In genomic region chr11:66371627-66372415, GRCh38 we compare ENCODE assay signal across 8 cellular contexts. TPM values are rescaled to one million over a fixed set of nuclear protein-coding genes. Genes with fewer than 3 reads are reported as not detected.
DNase-seq lines count a peak whose midpoint lies in the region; ATAC-seq lines count a peak whose summit lies in the region.

Gene SLC29A2 (minus strand): TSS chr11:66371760. CDS start chr11:66371591, 169 bp downstream.

- H3K9me3 Mint-ChIP-seq in activated CD4-positive, alpha-beta memory T cell treated with anti-CD3 and anti-CD28 coated beads for 36 hours, result no peaks in the 10 kb centered on the region
- no peaks in the 10 kb centered on the region for H3K9me3 Mint-ChIP-seq in effector memory CD8-positive, alpha-beta T cell

- peak within 1 kb of the TSS; percentile 83 for H3K4me3 Mint-ChIP-seq in activated CD4-positive, alpha-beta memory T cell treated with anti-CD3 and anti-CD28 coated beads for 36 hours
- peak within 1 kb of the TSS; percentile 82 to 87 for H3K4me3 Mint-ChIP-seq in effector memory CD8-positive, alpha-beta T cell

- POLR2A ChIA-PET in activated CD4-positive, alpha-beta memory T cell treated with anti-CD3 and anti-CD28 coated beads for 36 hours (lab: Charles Lee), result interaction anchor here (0.6 to 2.4 kb wide), 7 partner anchors 8 to 521 kb away, joined by 3 to 5 read pairs (median 3); partner anchors contain the start of gene MRPL11

- peak within 1 kb of the TSS; percentile 86 for H3K27ac Mint-ChIP-seq in activated CD4-positive, alpha-beta memory T cell treated with anti-CD3 and anti-CD28 coated beads for 36 hours
- H3K27ac Mint-ChIP-seq in effector memory CD8-positive, alpha-beta T cell, result peak within 1 kb of the TSS in 1 of 2 donors; percentile 81

- no peaks in the 10 kb centered on the region for H3K27me3 Mint-ChIP-seq in activated CD4-positive, alpha-beta memory T cell treated with anti-CD3 and anti-CD28 coated beads for 36 hours
- no peaks in the 10 kb centered on the region for H3K27me3 Mint-ChIP-seq in effector memory CD8-positive, alpha-beta T cell

- ATAC-seq in GM18517 (IDR thresholded peaks at IDR 0.05; ENCODE audit: unreplicated experiment) (peak; percentile 63), HG03175 (IDR thresholded peaks at IDR 0.05; ENCODE audit: unreplicated experiment) (peak; percentile 65)
- peak; percentile 79 for ATAC-seq in effector memory CD8-positive, alpha-beta T cell (replicated peaks)

- DNase-seq in NCI-H524 (lab: John Stamatoyannopoulos, UW) (peak; percentile 88 to 93), mucosa of gallbladder (ENCODE audit: low spot score) (peak; percentile 68), hippocampal formation (lab: John Stamatoyannopoulos, UW) (no peak)
- peak; percentile 90 for DNase-seq in activated CD4-positive, alpha-beta memory T cell treated with anti-CD3 and anti-CD28 coated beads for 36 hours
- DNase-seq in effector memory CD8-positive, alpha-beta T cell, result peak; percentile 58 to 67 (median 64)
- DNase-seq in stimulated activated CD8-positive, alpha-beta memory T cell treated with anti-CD3 and anti-CD28 coated beads, Interleukin-4, amount 100 ng/mL, for 4 hours (ENCODE audit: low read depth in 2 of 2, low spot score in 1 of 2), result peak; percentile 34 to 71

- H3K36me3 Mint-ChIP-seq in activated CD4-positive, alpha-beta memory T cell treated with anti-CD3 and anti-CD28 coated beads for 36 hours, result peaks cover 9% of the 10 kb centered on the region
- H3K36me3 Mint-ChIP-seq in effector memory CD8-positive, alpha-beta T cell (ENCODE audit: insufficient read depth), result no peaks in the 10 kb centered on the region

- CTCF ChIA-PET in activated CD4-positive, alpha-beta memory T cell treated with anti-CD3 and anti-CD28 coated beads for 36 hours (lab: Charles Lee), result interaction anchor here (1.1 to 2.9 kb wide), 5 partner anchors 9 to 60 kb away, joined by 5 to 26 read pairs (median 14); no protein-coding TSS in a partner anchor

- intact Hi-C loops in activated CD4-positive, alpha-beta memory T cell treated with anti-CD3 and anti-CD28 coated beads for 36 hours (cut with micrococcal nuclease), result loop anchor here (1.0 to 2.0 kb wide), 2 partner anchors 15 to 60 kb away; no protein-coding TSS in a partner anchor

- H3K4me1 Mint-ChIP-seq in activated CD4-positive, alpha-beta memory T cell treated with anti-CD3 and anti-CD28 coated beads for 36 hours (ENCODE audit: low read depth), result peaks cover 16% of the 10 kb centered on the region
- H3K4me1 Mint-ChIP-seq in effector memory CD8-positive, alpha-beta T cell (ENCODE audit: low read depth in 2 of 2), result peaks cover 0 to 7% of the 10 kb centered on the region in 2 donors

RNA-seq across cellular contexts. Expression of gene SLC29A2, which starts in this region (rescaled TPM):
- 10 to 100 TPM; 10.3 to 10.6 TPM for total RNA-seq in activated CD4-positive, alpha-beta memory T cell treated with anti-CD3 and anti-CD28 coated beads for 36 hours
- total RNA-seq in mucosa of gallbladder, result 19.0 TPM

Comparison
In these comparisons a context has a peak if more than half of its experiments do, and no peak if none do; other contexts are left out.
1. DNase-seq: peak in NCI-H524 (2 of 2), activated CD4-positive, alpha-beta memory T cell treated with anti-CD3 and anti-CD28 coated beads for 36 hours (single experiment), effector memory CD8-positive, alpha-beta T cell (3 of 3), mucosa of gallbladder (single experiment) and stimulated activated CD8-positive, alpha-beta memory T cell treated with anti-CD3 and anti-CD28 coated beads, Interleukin-4, amount 100 ng/mL, for 4 hours (2 of 2); none in hippocampal formation (0 of 2).
2. Peak in every context shown above with its lines, with median percentiles within 50 percentile points of each other: ATAC-seq.